Comparison of ENCODE assay signal across 9 cellular contexts in the genomic region with DNA sequence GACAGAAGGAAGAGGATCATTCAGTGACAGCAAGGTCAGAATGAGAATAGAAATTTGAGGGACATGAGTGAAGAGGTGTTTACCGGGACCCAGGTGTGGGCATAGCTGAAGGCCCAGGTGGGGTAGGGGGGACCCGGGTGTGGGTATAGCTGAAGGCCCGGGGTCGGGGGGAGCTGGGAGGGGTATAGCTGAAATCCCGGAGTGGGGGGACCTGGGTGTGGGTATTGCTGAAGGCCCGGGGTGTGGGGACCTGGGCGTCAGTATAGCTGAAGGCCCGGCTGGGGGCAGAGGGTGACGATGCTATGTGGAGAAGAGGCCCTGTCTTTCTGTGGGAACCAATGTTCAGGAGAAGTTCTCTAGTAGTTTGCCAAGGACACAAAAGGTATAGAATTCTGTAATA.
"Had no signal": no experiment of that assay in that cellular context is flagged by ENCODE, and none has a peak within 500 bp of the region (broad histone marks: within the 10 kb centered on the region; RNA-seq: fewer than 3 reads in every experiment).

No MANE protein-coding gene starts in this region.

- DNase-seq: GM23248, GOT3, H7, H9, HCEC 1CT, HFFc6 had no signal

- H3K9me3 ChIP-seq: HAP-1 had no signal

- H3K27ac ChIP-seq: GM23248 had no signal

- H3K4me1 ChIP-seq: HAP-1 had no signal

- H3K27ac Mint-ChIP-seq: GM23338, H9, HFFc6 had no signal

- H3K4me3 Mint-ChIP-seq: GM23338, H9, HFFc6 had no signal

- H3K36me3 ChIP-seq: HAP-1 had no signal

- H3K4me3 ChIP-seq: GM23248, GM23338, HAP-1 had no signal

- ATAC-seq: GM23338, HCT116 had no signal

- H3K4me1 Mint-ChIP-seq: GM23338, H9 had no signal
